Comparison of ENCODE assay signal across 7 cellular contexts in the genomic region with DNA sequence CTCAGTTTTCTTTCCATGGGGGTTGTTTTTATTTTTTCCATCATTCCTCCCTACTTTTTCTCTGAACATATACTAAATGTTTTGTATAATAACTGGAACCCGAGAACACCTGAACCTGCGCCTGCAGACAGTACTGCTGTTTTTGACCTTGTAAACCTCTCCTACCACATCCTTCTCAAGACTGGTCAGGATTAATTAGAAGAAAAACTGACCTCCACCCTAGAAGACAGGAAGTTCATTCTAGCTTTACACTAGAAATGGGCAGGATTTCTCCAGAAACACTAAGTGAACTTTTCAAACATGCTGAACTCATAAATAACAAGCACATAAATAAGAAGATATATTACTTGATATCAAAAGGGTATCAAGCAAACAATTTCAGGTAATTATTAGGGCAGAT. TPM values are rescaled to one million over a fixed set of nuclear protein-coding genes. Genes with fewer than 3 reads are reported as not detected.
DNase-seq lines count a peak whose midpoint lies in the region; ATAC-seq, FAIRE-seq and TF ChIP-seq lines count a peak whose summit lies in the region.

No MANE protein-coding gene starts in this region.

- H3K4me3 ChIP-seq in GM12878, result peak overlapping the region; percentile 30; the same call in 1 of the 2 replicates
- no peak overlapping the region for H3K4me3 ChIP-seq in neuronal stem cell (ENCODE audit: low read length in 2 of 2)
- no peak overlapping the region for H3K4me3 ChIP-seq in lower leg skin (ENCODE audit: low read depth, poor library complexity, severe bottlenecking)

- in situ Hi-C loops in GM12878 (cut with MboI), result loop anchor here (10.0 kb wide), 1 partner anchor 1070 kb away; a partner anchor contains a TSS

- BruUV-seq in GM12878 (replicated peaks; lab: Mats Ljungman, UMichigan), result no TSS peak

- H3K4ac ChIP-seq in neuronal stem cell (ENCODE audit: low read length), result no peak overlapping the region

- H2BK15ac ChIP-seq in neuronal stem cell (ENCODE audit: low read length), result no peak overlapping the region

- no peak overlapping the region for H2BK120ac ChIP-seq in neuronal stem cell (ENCODE audit: low read depth, low read length)

- CTCF ChIA-PET in GM12878 (lab: Yijun Ruan, JAX) (interaction anchor here (0.8 to 2.2 kb wide), 7 partner anchors 10 to 232 kb away, joined by 3 to 7 read pairs (median 5); no protein-coding TSS in a partner anchor), HEK293T (lab: Yijun Ruan, JAX) (interaction anchor here (1.0 kb wide), 1 partner anchor 10 kb away, joined by 3 read pairs; no protein-coding TSS in a partner anchor)

- SMC1A ChIA-PET in GM12878 (lab: Charles Lee; ENCODE audit: uncharacterized antibody, unreplicated experiment), result interaction anchor here (0.9 to 1.9 kb wide), 7 partner anchors 10 to 163 kb away, joined by 3 to 8 read pairs (median 6); no protein-coding TSS in a partner anchor

- TF ChIP-seq RAD21 in GM12878 (IDR thresholded peaks at IDR 0.05; ENCODE audit: insufficient read depth, low read depth, low read length), result no peak

- WGBS in GM12878 (ENCODE audit: insufficient coverage, insufficient replicate concordance, low lambda C conversion rate, missing lambda C conversion rate), result 0% methylated on average over 2 of the region's 2 CpGs
- WGBS in neuronal stem cell (ENCODE audit: extremely low coverage in 2 of 2, insufficient read length in 2 of 2, insufficient replicate concordance in 1 of 2), 2 donors, result no CpG with 5 or more reads among the region's 2 CpGs
- 67 to 83% methylated on average over 2 of the region's 2 CpGs for WGBS in lower leg skin, 2 donors

- no peak for TF ChIP-seq EP300 in GM12878 (IDR thresholded peaks at IDR 0.05; ENCODE audit: borderline replicate concordance in 1 of 2, control insufficient read depth in 1 of 2, low read depth in 2 of 2, low read length in 2 of 2)

- H3K4me1 ChIP-seq in GM12878 (ENCODE audit: control insufficient read depth, insufficient read depth, low read length) (peaks cover 20% of the 10 kb centered on the region), neuronal stem cell (ENCODE audit: control insufficient read depth in 2 of 2, insufficient read depth in 1 of 2, low read depth in 1 of 2, low read length in 2 of 2) (peaks cover 7 to 8% of the 10 kb centered on the region in 2 donors)

- RAD21 ChIA-PET in GM12878 (lab: Charles Lee; ENCODE audit: unreplicated experiment), result interaction anchor here (0.6 to 4.1 kb wide), 5 partner anchors 9 to 158 kb away, joined by 3 to 22 read pairs (median 4); no protein-coding TSS in a partner anchor

- H3K18ac ChIP-seq in neuronal stem cell (ENCODE audit: low read length), result no peak overlapping the region

- intact Hi-C loops in GM12878 (cut with micrococcal nuclease; ENCODE audit: unreplicated experiment), result no loop called here
- intact Hi-C loops in lower leg skin (cut with DNase I; ENCODE audit: low total_unique reads), result no loop called here

- POLR2A ChIA-PET in GM12878 (lab: Charles Lee) (interaction anchor here (0.5 to 3.2 kb wide), 6 partner anchors 20 to 955 kb away, joined by 3 to 14 read pairs (median 6); no protein-coding TSS in a partner anchor), HEK293T (lab: Yijun Ruan, JAX) (no interaction called here)

- H3K27me3 ChIP-seq in GM12878 (replicated peaks in 1 of 2; ENCODE audit: control insufficient read depth in 2 of 2, insufficient read depth in 2 of 2, low read length in 1 of 2), result no peaks in the 10 kb centered on the region
- H3K27me3 ChIP-seq in neuronal stem cell (ENCODE audit: control insufficient read depth in 3 of 3, insufficient read depth in 3 of 3, low read depth in 1 of 3, low read length in 3 of 3), result no peaks in the 10 kb centered on the region

- peak overlapping the region; percentile 35 for H3K27ac ChIP-seq in GM12878 (ENCODE audit: control insufficient read depth, insufficient read depth)
- no peak overlapping the region for H3K27ac ChIP-seq in neuronal stem cell (replicated peaks; ENCODE audit: low read length)

- peaks cover 2% of the 10 kb centered on the region for H3K79me1 ChIP-seq in neuronal stem cell (ENCODE audit: low read depth, low read length)

- peaks cover 42% of the 10 kb centered on the region for H3K79me2 ChIP-seq in GM12878 (ENCODE audit: control insufficient read depth, insufficient read depth, low read length)

- H3K9ac ChIP-seq in GM12878 (ENCODE audit: control insufficient read depth, insufficient read depth, low read length), result peak overlapping the region; percentile 35; the same call in 1 of the 2 replicates
- no peak overlapping the region for H3K9ac ChIP-seq in neuronal stem cell (ENCODE audit: low read depth, low read length, poor library complexity)

- no peak for DNase-seq in GM19239 (ENCODE audit: insufficient read length, low spot score)
- DNase-seq in NCI-H69 (lab: John Stamatoyannopoulos, UW), result peak; percentile 22
- no peak for DNase-seq in GM12878 (ENCODE audit: low read depth, low spot score)
- no peak for DNase-seq in neuronal stem cell (ENCODE audit: low spot score)
- DNase-seq in DMS153 treated with DMSO at 0.1 percent for 48 hours (lab: John Stamatoyannopoulos, UW; ENCODE audit: unreplicated experiment), result no peak
- no peak for DNase-seq in HEK293T (ENCODE audit: extremely low spot score)
- DNase-seq in lower leg skin (ENCODE audit: low spot score in 2 of 2), result no peak

- H2BK5ac ChIP-seq in neuronal stem cell (ENCODE audit: low read length), result no peak overlapping the region

- no peak overlapping the region for H4K91ac ChIP-seq in neuronal stem cell (ENCODE audit: low read depth, low read length, poor library complexity)

- TF ChIP-seq POLR2A in GM12878 (IDR thresholded peaks at IDR 0.05; ENCODE audit: low read depth, low read length), result no peak
- no peak for TF ChIP-seq POLR2A in lower leg skin (IDR thresholded peaks at IDR 0.05)

- no peak overlapping the region for H2BK12ac ChIP-seq in neuronal stem cell (ENCODE audit: low read length)

- H3K9me3 ChIP-seq in GM12878 (replicated peaks; ENCODE audit: control insufficient read depth, insufficient read depth, low read length) (no peaks in the 10 kb centered on the region), neuronal stem cell (replicated peaks in 1 of 2; ENCODE audit: control insufficient read depth in 2 of 2, insufficient read depth in 1 of 2, low read depth in 1 of 2, low read length in 2 of 2) (no peaks in the 10 kb centered on the region)

- peak overlapping the region; percentile 83 for H2AFZ ChIP-seq in GM12878 (ENCODE audit: control insufficient read depth, low read depth, low read length)
- peak overlapping the region; percentile 83 for H2AFZ ChIP-seq in neuronal stem cell (ENCODE audit: low read length)

- H3K4me2 ChIP-seq in GM12878 (ENCODE audit: control insufficient read depth, insufficient read depth) (peak overlapping the region; percentile 55), neuronal stem cell (ENCODE audit: insufficient read depth, low read length, poor library complexity, severe bottlenecking) (no peak overlapping the region)

- ATAC-seq in GM12878, result no peak

- no peaks in the 10 kb centered on the region for H4K20me1 ChIP-seq in GM12878 (ENCODE audit: control insufficient read depth, insufficient read depth)

- H4K8ac ChIP-seq in neuronal stem cell (ENCODE audit: low read depth, low read length), result no peak overlapping the region

- FAIRE-seq in GM19239 (lab: Jason Lieb, UNC) (peak; percentile 31), GM12878 (lab: Jason Lieb, UNC) (no peak)

- no peak for TF ChIP-seq CTCF in GM12878 (IDR thresholded peaks at IDR 0.05 in 2 of 3, conservative IDR thresholded peaks at IDR 0.05 in 1 of 3; ENCODE audit: control insufficient read depth in 2 of 3, extremely low read depth in 1 of 3, insufficient read depth in 1 of 3, low read depth in 3 of 3, low read length in 3 of 3)
- TF ChIP-seq CTCF in lower leg skin (IDR thresholded peaks at IDR 0.05), result no peak

- H3K14ac ChIP-seq in neuronal stem cell (ENCODE audit: low read length), result no peak overlapping the region

- no peaks in the 10 kb centered on the region for H3K36me3 ChIP-seq in GM12878 (ENCODE audit: control insufficient read depth in 2 of 2, insufficient read depth in 2 of 2, low read length in 1 of 2)
- H3K36me3 ChIP-seq in neuronal stem cell (replicated peaks in 1 of 2; ENCODE audit: control insufficient read depth in 2 of 2, insufficient read depth in 2 of 2, low read length in 2 of 2), result no peaks in the 10 kb centered on the region

- H3K23ac ChIP-seq in neuronal stem cell (ENCODE audit: low read depth, low read length, poor library complexity), result no peak overlapping the region

- no peak overlapping the region for H2AK5ac ChIP-seq in neuronal stem cell (ENCODE audit: low read depth, low read length)

TF ChIP-seq in GM12878, 131 proteins besides CTCF, POLR2A, EP300 and RAD21:
- TF ChIP-seq NR2F1 (conservative IDR thresholded peaks at IDR 0.05) (0 out of 2 replicates have a peak, but pooled peaks have one; percentile 27), BMI1 (IDR thresholded peaks at IDR 0.05; ENCODE audit: borderline replicate concordance) (no peak)

TF ChIP-seq in HEK293T, 16 proteins besides CTCF, POLR2A, EP300 and RAD21 (continues in another document):
- TF ChIP-seq SP1 (IDR thresholded peaks at IDR 0.05) (no peak), L3MBTL2 (conservative IDR thresholded peaks at IDR 0.05) (no peak), FOXA1 (IDR thresholded peaks at IDR 0.05) (no peak), LEF1 (IDR thresholded peaks at IDR 0.05; ENCODE audit: borderline replicate concordance) (no peak), ARNT (IDR thresholded peaks at IDR 0.05) (no peak), HDGF (IDR thresholded peaks at IDR 0.05; ENCODE audit: borderline replicate concordance) (no peak), NFRKB (IDR thresholded peaks at IDR 0.05) (no peak), ELF4 (IDR thresholded peaks at IDR 0.05) (no peak)

RNA-seq across cellular contexts. Expression of a gene that starts 0.8 kb away (rescaled TPM):
- 70.6 and 80.3 TPM in 2 replicates for total RNA-seq in GM12878 (2013; cell fraction: nucleolus; rRNA removed)
- total RNA-seq in GM12878 (2014; rRNA removed), result 24.2 and 25.1 TPM in 2 replicates
- 25.6 and 28.6 TPM in 2 replicates for total RNA-seq in GM12878 (2014; rRNA removed; fragmentation: Illumina TruSeq; extraction: Trizol)
- total RNA-seq in GM12878 (2021), result 45.7 and 47.3 TPM in 2 replicates
- 6.7 TPM for polyA plus RNA-seq in GM12878 (2011; ENCODE audit: low read depth)
- polyA plus RNA-seq in GM12878 (2011; rRNA removed), result 37.7 and 63.4 TPM in 2 replicates
- polyA plus RNA-seq in GM12878 (2011; cell fraction: cytosol; rRNA removed), result 18.6 and 25.1 TPM in 2 replicates
- polyA plus RNA-seq in GM12878 (2011; cell fraction: nucleus; rRNA removed), result 29.6 and 33.1 TPM in 2 replicates
- polyA plus RNA-seq in GM12878 (2012), result 15.8 and 17.4 TPM in 2 replicates
- 34.0 and 40.5 TPM in 2 replicates for polyA plus RNA-seq in GM12878 (2014; fragmentation: Illumina TruSeq; extraction: Trizol)
- 1 to 10 TPM; 8.5 to 9.9 TPM for polyA plus RNA-seq in GM12878 (2014; fragmentation: Nextera tagmentation; extraction: Ambion mirVana)
- 22.1 and 24.8 TPM in 2 replicates for polyA plus RNA-seq in GM12878 (2014; rRNA removed)
- 10 to 100 TPM; 55.9 to 62.9 TPM for polyA plus RNA-seq in GM12878 (2016; fragmentation: Nextera tagmentation; extraction: Ambion mirVana)
- 31.7 and 46.2 TPM in 2 replicates for polyA minus RNA-seq in GM12878 (2011; rRNA and poly(A)+ RNA removed)
- 16.4 and 21.9 TPM in 2 replicates for polyA minus RNA-seq in GM12878 (2011; cell fraction: cytosol; rRNA and poly(A)+ RNA removed)
- polyA minus RNA-seq in GM12878 (2011; cell fraction: nucleus; rRNA and poly(A)+ RNA removed), result 32.6 and 46.3 TPM in 2 replicates
- polyA plus RNA-seq in neuronal stem cell (2013, experiment 1 of 2), result 52.6 TPM
- 56.2 TPM for polyA plus RNA-seq in neuronal stem cell (2013, experiment 2 of 2)
- 10 to 100 TPM in 2 of 4 donors, 1 to 10 TPM in 2; 3.6 to 13.4 (median 10.2) TPM for total RNA-seq in lower leg skin
